Comparison of ENCODE assay signal across 1 cellular context in the genomic region with DNA sequence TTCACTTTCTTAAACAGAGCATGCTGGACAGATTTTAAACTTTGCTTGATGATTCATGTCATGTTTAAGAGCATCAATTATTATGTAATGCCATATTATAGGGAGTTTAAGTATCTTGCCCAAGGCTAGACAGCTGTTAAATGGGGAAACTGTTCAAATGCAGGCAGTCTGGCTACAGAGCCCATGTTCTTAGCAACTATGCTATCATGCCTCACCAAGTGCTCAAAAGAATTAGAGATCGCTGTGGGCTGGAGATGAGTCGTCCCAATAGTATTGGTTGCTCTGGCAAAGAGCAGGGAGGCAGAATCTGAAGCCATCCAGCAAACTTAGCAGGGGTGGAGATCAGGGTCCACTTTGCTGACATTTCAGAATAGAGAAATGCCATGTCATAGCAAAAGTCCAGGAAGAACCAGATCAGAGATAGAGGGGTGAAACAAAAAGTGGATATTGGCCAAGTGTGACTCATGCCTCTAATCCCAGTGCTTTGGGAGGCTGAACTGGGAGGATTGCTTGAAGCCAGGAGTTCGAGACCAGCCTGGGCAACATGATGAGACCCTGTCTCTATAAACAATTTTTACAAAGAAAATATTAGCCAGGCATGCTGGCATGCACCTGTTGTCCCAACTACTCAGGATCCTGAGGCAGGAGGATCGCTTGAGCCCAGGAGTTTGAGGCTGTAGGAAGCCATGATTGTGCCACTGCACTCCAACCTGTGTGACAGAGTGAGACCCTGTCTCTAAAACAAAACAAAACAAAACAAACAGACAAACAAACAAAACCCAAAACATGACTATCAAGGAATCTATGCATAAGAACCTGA.
TF ChIP-seq lines count a peak whose summit lies in the region.

No MANE protein-coding gene starts in this region.

TF ChIP-seq in GM23338, 12 proteins besides CTCF, POLR2A, EP300 and RAD21 (continued from another document):
- TF ChIP-seq, protein P1, sequence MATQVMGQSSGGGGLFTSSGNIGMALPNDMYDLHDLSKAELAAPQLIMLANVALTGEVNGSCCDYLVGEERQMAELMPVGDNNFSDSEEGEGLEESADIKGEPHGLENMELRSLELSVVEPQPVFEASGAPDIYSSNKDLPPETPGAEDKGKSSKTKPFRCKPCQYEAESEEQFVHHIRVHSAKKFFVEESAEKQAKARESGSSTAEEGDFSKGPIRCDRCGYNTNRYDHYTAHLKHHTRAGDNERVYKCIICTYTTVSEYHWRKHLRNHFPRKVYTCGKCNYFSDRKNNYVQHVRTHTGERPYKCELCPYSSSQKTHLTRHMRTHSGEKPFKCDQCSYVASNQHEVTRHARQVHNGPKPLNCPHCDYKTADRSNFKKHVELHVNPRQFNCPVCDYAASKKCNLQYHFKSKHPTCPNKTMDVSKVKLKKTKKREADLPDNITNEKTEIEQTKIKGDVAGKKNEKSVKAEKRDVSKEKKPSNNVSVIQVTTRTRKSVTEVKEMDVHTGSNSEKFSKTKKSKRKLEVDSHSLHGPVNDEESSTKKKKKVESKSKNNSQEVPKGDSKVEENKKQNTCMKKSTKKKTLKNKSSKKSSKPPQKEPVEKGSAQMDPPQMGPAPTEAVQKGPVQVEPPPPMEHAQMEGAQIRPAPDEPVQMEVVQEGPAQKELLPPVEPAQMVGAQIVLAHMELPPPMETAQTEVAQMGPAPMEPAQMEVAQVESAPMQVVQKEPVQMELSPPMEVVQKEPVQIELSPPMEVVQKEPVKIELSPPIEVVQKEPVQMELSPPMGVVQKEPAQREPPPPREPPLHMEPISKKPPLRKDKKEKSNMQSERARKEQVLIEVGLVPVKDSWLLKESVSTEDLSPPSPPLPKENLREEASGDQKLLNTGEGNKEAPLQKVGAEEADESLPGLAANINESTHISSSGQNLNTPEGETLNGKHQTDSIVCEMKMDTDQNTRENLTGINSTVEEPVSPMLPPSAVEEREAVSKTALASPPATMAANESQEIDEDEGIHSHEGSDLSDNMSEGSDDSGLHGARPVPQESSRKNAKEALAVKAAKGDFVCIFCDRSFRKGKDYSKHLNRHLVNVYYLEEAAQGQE (IDR thresholded peaks at IDR 0.05; ENCODE audit: unreplicated experiment) = no peak
- TF ChIP-seq STAT1 (IDR thresholded peaks at IDR 0.05; ENCODE audit: unreplicated experiment) (no peak), NANOG (IDR thresholded peaks at IDR 0.05; ENCODE audit: borderline replicate concordance) (no peak)
- TF ChIP-seq, protein P2, sequence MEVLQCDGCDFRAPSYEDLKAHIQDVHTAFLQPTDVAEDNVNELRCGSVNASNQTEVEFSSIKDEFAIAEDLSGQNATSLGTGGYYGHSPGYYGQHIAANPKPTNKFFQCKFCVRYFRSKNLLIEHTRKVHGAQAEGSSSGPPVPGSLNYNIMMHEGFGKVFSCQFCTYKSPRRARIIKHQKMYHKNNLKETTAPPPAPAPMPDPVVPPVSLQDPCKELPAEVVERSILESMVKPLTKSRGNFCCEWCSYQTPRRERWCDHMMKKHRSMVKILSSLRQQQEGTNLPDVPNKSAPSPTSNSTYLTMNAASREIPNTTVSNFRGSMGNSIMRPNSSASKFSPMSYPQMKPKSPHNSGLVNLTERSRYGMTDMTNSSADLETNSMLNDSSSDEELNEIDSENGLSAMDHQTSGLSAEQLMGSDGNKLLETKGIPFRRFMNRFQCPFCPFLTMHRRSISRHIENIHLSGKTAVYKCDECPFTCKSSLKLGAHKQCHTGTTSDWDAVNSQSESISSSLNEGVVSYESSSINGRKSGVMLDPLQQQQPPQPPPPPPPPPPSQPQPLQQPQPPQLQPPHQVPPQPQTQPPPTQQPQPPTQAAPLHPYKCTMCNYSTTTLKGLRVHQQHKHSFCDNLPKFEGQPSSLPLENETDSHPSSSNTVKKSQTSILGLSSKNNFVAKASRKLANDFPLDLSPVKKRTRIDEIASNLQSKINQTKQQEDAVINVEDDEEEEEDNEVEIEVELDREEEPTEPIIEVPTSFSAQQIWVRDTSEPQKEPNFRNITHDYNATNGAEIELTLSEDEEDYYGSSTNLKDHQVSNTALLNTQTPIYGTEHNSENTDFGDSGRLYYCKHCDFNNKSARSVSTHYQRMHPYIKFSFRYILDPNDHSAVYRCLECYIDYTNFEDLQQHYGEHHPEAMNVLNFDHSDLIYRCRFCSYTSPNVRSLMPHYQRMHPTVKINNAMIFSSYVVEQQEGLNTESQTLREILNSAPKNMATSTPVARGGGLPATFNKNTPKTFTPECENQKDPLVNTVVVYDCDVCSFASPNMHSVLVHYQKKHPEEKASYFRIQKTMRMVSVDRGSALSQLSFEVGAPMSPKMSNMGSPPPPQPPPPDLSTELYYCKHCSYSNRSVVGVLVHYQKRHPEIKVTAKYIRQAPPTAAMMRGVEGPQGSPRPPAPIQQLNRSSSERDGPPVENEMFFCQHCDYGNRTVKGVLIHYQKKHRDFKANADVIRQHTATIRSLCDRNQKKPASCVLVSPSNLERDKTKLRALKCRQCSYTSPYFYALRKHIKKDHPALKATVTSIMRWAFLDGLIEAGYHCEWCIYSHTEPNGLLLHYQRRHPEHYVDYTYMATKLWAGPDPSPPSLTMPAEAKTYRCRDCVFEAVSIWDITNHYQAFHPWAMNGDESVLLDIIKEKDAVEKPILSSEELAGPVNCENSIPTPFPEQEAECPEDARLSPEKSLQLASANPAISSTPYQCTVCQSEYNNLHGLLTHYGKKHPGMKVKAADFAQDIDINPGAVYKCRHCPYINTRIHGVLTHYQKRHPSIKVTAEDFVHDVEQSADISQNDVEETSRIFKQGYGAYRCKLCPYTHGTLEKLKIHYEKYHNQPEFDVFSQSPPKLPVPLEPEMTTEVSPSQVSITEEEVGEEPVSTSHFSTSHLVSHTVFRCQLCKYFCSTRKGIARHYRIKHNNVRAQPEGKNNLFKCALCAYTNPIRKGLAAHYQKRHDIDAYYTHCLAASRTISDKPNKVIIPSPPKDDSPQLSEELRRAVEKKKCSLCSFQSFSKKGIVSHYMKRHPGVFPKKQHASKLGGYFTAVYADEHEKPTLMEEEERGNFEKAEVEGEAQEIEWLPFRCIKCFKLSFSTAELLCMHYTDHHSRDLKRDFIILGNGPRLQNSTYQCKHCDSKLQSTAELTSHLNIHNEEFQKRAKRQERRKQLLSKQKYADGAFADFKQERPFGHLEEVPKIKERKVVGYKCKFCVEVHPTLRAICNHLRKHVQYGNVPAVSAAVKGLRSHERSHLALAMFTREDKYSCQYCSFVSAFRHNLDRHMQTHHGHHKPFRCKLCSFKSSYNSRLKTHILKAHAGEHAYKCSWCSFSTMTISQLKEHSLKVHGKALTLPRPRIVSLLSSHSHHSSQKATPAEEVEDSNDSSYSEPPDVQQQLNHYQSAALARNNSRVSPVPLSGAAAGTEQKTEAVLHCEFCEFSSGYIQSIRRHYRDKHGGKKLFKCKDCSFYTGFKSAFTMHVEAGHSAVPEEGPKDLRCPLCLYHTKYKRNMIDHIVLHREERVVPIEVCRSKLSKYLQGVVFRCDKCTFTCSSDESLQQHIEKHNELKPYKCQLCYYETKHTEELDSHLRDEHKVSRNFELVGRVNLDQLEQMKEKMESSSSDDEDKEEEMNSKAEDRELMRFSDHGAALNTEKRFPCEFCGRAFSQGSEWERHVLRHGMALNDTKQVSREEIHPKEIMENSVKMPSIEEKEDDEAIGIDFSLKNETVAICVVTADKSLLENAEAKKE (CRISPR knock-in tag; IDR thresholded peaks at IDR 0.05) = no peak
